ENCODE assay signal across 21 cellular contexts in the genomic region with DNA sequence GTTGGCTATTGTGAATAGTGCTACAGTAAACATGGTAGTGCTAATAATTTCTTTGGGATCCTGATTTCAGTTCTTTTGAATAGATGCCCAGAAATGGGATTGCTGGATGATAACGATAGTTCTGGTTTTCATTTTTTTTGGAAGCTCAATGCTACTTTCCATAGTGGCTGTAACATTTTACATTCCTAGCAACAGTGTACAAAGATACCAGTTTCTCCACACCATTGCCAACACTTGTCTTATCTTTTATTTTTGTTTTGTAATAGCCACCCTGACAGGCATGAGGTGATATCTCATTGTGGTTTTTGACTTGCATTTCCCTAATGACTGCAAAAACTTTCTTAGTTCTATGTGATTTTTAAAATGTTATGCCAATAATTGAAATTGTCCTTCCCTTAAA.
"Had no signal": no experiment of that assay in that cellular context is flagged by ENCODE, and none has a peak within 500 bp of the region (broad histone marks: within the 10 kb centered on the region; RNA-seq: fewer than 3 reads in every experiment).

No MANE protein-coding gene starts in this region.

- H3K9me3 Mint-ChIP-seq: dendritic cell treated with granulocyte-macrophage colony-stimulating factor and Interleukin-4, amounts not matched to agents 40 ng/mL and 50 ng/mL, for 4 days; memory B cell; nephron; neural progenitor cell; stimulated activated naive CD8-positive, alpha-beta T cell treated with anti-CD3 and anti-CD28 coated beads, Interleukin-15, amount 100 ng/mL, for 72 hours had no signal

- H3K4me1 Mint-ChIP-seq: endodermal cell; memory B cell; mesothelial cell of epicardium; naive B cell; nephron; neural progenitor cell; stimulated activated naive CD8-positive, alpha-beta T cell treated with anti-CD3 and anti-CD28 coated beads, Interleukin-15, amount 100 ng/mL, for 72 hours had no signal

- H3K27me3 Mint-ChIP-seq: dendritic cell treated with granulocyte-macrophage colony-stimulating factor and Interleukin-4, amounts not matched to agents 40 ng/mL and 50 ng/mL, for 4 days; memory B cell; naive B cell; progenitor cell of endocrine pancreas; stimulated activated naive CD8-positive, alpha-beta T cell treated with anti-CD3 and anti-CD28 coated beads, Interleukin-15, amount 100 ng/mL, for 72 hours had no signal

- H3K4me3 Mint-ChIP-seq: dendritic cell treated with granulocyte-macrophage colony-stimulating factor and Interleukin-4, amounts not matched to agents 40 ng/mL and 50 ng/mL, for 4 days; endodermal cell; memory B cell; mesothelial cell of epicardium; naive B cell; nephron; neural progenitor cell; stimulated activated naive CD8-positive, alpha-beta T cell treated with anti-CD3 and anti-CD28 coated beads, Interleukin-15, amount 100 ng/mL, for 72 hours had no signal

- ATAC-seq: esophagus mucosa; left lobe of liver; mucosa of descending colon; sciatic nerve; stimulated activated naive CD8-positive, alpha-beta T cell treated with anti-CD3 and anti-CD28 coated beads, Interleukin-15, amount 100 ng/mL, for 72 hours had no signal

- H3K27ac Mint-ChIP-seq: dendritic cell treated with granulocyte-macrophage colony-stimulating factor and Interleukin-4, amounts not matched to agents 40 ng/mL and 50 ng/mL, for 4 days; endodermal cell; memory B cell; mesothelial cell of epicardium; nephron; neural progenitor cell; progenitor cell of endocrine pancreas; stimulated activated naive CD8-positive, alpha-beta T cell treated with anti-CD3 and anti-CD28 coated beads, Interleukin-15, amount 100 ng/mL, for 72 hours had no signal

- DNase-seq: colonic mucosa; effector CD8-positive, alpha-beta T cell; endodermal cell; mucosa of descending colon; naive B cell; stimulated activated CD4-positive, alpha-beta T cell treated with anti-CD3 and anti-CD28 coated beads, Interleukin-12 subunit alpha, Interleukin-12 subunit beta, amount 100 ng/mL, for 4 hours; stimulated activated CD4-positive, alpha-beta T cell treated with anti-CD3 and anti-CD28 coated beads, Interleukin-1b, Interleukin-23, amount 100 ng/mL, for 48 hours; stimulated activated CD4-positive, alpha-beta T cell treated with anti-CD3 and anti-CD28 coated beads, Interleukin-4, amount 100 ng/mL, for 1 hour; stimulated activated CD8-positive, alpha-beta memory T cell treated with anti-CD3 and anti-CD28 coated beads, Interleukin-4, amount 100 ng/mL, for 48 hours; stimulated activated naive CD4-positive, alpha-beta T cell; stimulated activated naive CD8-positive, alpha-beta T cell treated with anti-CD3 and anti-CD28 coated beads, Interleukin-15, amount 100 ng/mL, for 72 hours; transverse colon had no signal
